ENCODE assay signal across 20 cellular contexts in genomic region chr17:78613423-78613822, GRCh38. TPM values are rescaled to one million over a fixed set of nuclear protein-coding genes. Genes with fewer than 3 reads are reported as not detected.
DNase-seq lines count a peak whose midpoint lies in the region; ATAC-seq, FAIRE-seq and TF ChIP-seq lines count a peak whose summit lies in the region.
"Had no signal": no experiment of that assay in that cellular context is flagged by ENCODE, and none has a peak within 500 bp of the region (broad histone marks: within the 10 kb centered on the region; RNA-seq: fewer than 3 reads in every experiment).

No MANE protein-coding gene starts in this region.

- no TSS peak for BruUV-seq in K562 (replicated peaks; lab: Mats Ljungman, UMichigan)

- TF ChIP-seq CTCF in SK-N-SH (IDR thresholded peaks at IDR 0.05) (no peak), K562 (IDR thresholded peaks at IDR 0.05 in 2 of 3, conservative IDR thresholded peaks at IDR 0.05 in 1 of 3; ENCODE audit: insufficient read depth in 2 of 3, low read depth in 1 of 3, low read length in 3 of 3) (no peak), GM10266 (IDR thresholded peaks at IDR 0.05; ENCODE audit: control insufficient read depth, insufficient read depth, low read depth, missing control alignments) (no peak), vagina (IDR thresholded peaks at IDR 0.05) (no peak)

- no peak for TF ChIP-seq POLR2A in K562 (conservative IDR thresholded peaks at IDR 0.05)
- TF ChIP-seq POLR2A in vagina (IDR thresholded peaks at IDR 0.05): no peak

- H3K4me1 ChIP-seq in SK-N-SH (ENCODE audit: control insufficient read depth in 1 of 2, insufficient read depth in 2 of 2, low read depth in 1 of 2, low read length in 1 of 2) (peaks cover 0 to 7% of the 10 kb centered on the region in 2 experiments; a peak in 1 of 4 replicates), K562 (replicated peaks in 1 of 2; ENCODE audit: control insufficient read depth in 2 of 2, insufficient read depth in 2 of 2, low read length in 2 of 2) (no peaks in the 10 kb centered on the region), vagina (no peaks in the 10 kb centered on the region)
- H3K4me1 ChIP-seq: BE2C had no signal

- DNase-seq in SK-N-SH (peak; percentile 4), NOMO-1 treated with DMSO at 0.1 percent for 48 hours (lab: John Stamatoyannopoulos, UW; ENCODE audit: unreplicated experiment) (peak; percentile 82), K562 (ENCODE audit: extremely low read depth in 1 of 4, low spot score in 3 of 4) (no peak), GM10266 (ENCODE audit: extremely low spot score) (no peak), vagina (ENCODE audit: extremely low spot score in 2 of 2) (no peak), RCC 7860 (ENCODE audit: low spot score) (no peak), hippocampal formation (lab: John Stamatoyannopoulos, UW) (no peak)
- DNase-seq: 8988T; BE2C; CD8-positive, alpha-beta T cell; DMS79 treated with DMSO at 0.1 percent for 48 hours; H9; KBM-7; NCI-H1105 treated with DMSO at 0.1 percent for 48 hours; NCI-H187; NCI-H226; NK-92 treated with Interleukin-12 subunit alpha and Interleukin-12 subunit beta, amount 100 ng/mL, for 24 hours had no signal

- H3K27me3 ChIP-seq in SK-N-SH (ENCODE audit: insufficient read depth): no peaks in the 10 kb centered on the region
- H3K27me3 ChIP-seq in K562 (ENCODE audit: control insufficient read depth in 2 of 2, insufficient read depth in 2 of 2, low read length in 2 of 2): peaks cover 41 to 86% of the 10 kb centered on the region in 2 experiments
- H3K27me3 ChIP-seq in vagina: no peaks in the 10 kb centered on the region
- H3K27me3 ChIP-seq: BE2C had no signal

- CTCF ChIA-PET in SK-N-SH (lab: Yijun Ruan, JAX): interaction anchor here (3.9 kb wide), 1 partner anchor 12 kb away, joined by 18 read pairs; no protein-coding TSS in a partner anchor
- CTCF ChIA-PET in K562 (lab: Yijun Ruan, JAX; ENCODE audit: low intra/inter-chr PET ratio): no interaction called here

- no peaks in the 10 kb centered on the region for H3K9me1 ChIP-seq in K562 (ENCODE audit: control insufficient read depth, insufficient read depth, low read length)

- in situ Hi-C loops in K562 (cut with MboI): no loop called here

- FAIRE-seq in K562 (lab: Jason Lieb, UNC) (no peak), RCC 7860 (lab: Jason Lieb, UNC) (no peak)
- FAIRE-seq: G401.6, GM12878 had no signal

- no peak overlapping the region for H3K9ac ChIP-seq in SK-N-SH
- H3K9ac ChIP-seq in K562 (ENCODE audit: insufficient read depth in 1 of 2, low read depth in 2 of 2, low read length in 2 of 2): no peak overlapping the region

- TF ChIP-seq RAD21 in SK-N-SH (IDR thresholded peaks at IDR 0.05; ENCODE audit: low read length) (no peak), K562 (CRISPR knock-in tag; conservative IDR thresholded peaks at IDR 0.05 in 1 of 2, IDR thresholded peaks at IDR 0.05 in 1 of 2) (no peak)

- 95% methylated on average over 10 of the region's 10 CpGs for WGBS in SK-N-SH (ENCODE audit: low lambda C conversion rate)
- WGBS in K562 (ENCODE audit: insufficient coverage, low coverage, missing lambda C conversion rate): 13% methylated on average over 10 of the region's 10 CpGs

- POLR2A ChIA-PET in SK-N-SH (lab: Yijun Ruan, JAX) (no interaction called here), K562 (lab: Yijun Ruan, JAX) (interaction anchor here (1.1 kb wide), 1 partner anchor 17 kb away, joined by 3 read pairs; no protein-coding TSS in a partner anchor)

- H3K79me2 ChIP-seq in SK-N-SH (ENCODE audit: insufficient read depth) (no peaks in the 10 kb centered on the region), K562 (ENCODE audit: control insufficient read depth, insufficient read depth, low read length) (no peaks in the 10 kb centered on the region)

- H3K4me2 ChIP-seq in SK-N-SH (no peak overlapping the region), K562 (ENCODE audit: insufficient read depth, low read length) (no peak overlapping the region)

- intact Hi-C loops in K562 (cut with micrococcal nuclease) (no loop called here), vagina (cut with DNase I) (no loop called here)

- H2AFZ ChIP-seq in SK-N-SH (ENCODE audit: low read depth): no peak overlapping the region
- no peak overlapping the region for H2AFZ ChIP-seq in K562 (ENCODE audit: low read depth, low read length)

- H3K27ac ChIP-seq in SK-N-SH (ENCODE audit: low read depth in 2 of 2, low read length in 1 of 2) (no peak overlapping the region), K562 (ENCODE audit: extremely low read depth, low read depth, low read length) (no peak overlapping the region), vagina (no peak overlapping the region)

- H4K20me1 ChIP-seq in SK-N-SH (ENCODE audit: insufficient read depth) (no peaks in the 10 kb centered on the region), K562 (replicated peaks; ENCODE audit: control insufficient read depth, insufficient read depth, low read length) (no peaks in the 10 kb centered on the region)

- H3K36me3 ChIP-seq in SK-N-SH (replicated peaks in 1 of 2; ENCODE audit: control insufficient read depth in 1 of 2, insufficient read depth in 2 of 2, low read length in 1 of 2) (no peaks in the 10 kb centered on the region), K562 (ENCODE audit: control insufficient read depth, insufficient read depth, low read length) (no peaks in the 10 kb centered on the region), vagina (no peaks in the 10 kb centered on the region)
- H3K36me3 ChIP-seq: BE2C had no signal

- H3K9me3 ChIP-seq in SK-N-SH (no peaks in the 10 kb centered on the region), K562 (replicated peaks; ENCODE audit: control insufficient read depth, insufficient read depth, low read depth, low read length) (no peaks in the 10 kb centered on the region), vagina (no peaks in the 10 kb centered on the region)
- H3K9me3 ChIP-seq: BE2C had no signal

- H3K4me3 ChIP-seq in SK-N-SH (ENCODE audit: low read depth in 2 of 2, low read length in 1 of 2) (no peak overlapping the region), K562 (no peak overlapping the region), vagina (no peak overlapping the region)
- H3K4me3 ChIP-seq: GM12878 had no signal

- no peaks in the 10 kb centered on the region for H3F3A ChIP-seq in SK-N-SH (replicated peaks; ENCODE audit: insufficient read depth)

- TF ChIP-seq EP300 in SK-N-SH (IDR thresholded peaks at IDR 0.05; ENCODE audit: borderline replicate concordance in 1 of 2, low read depth in 1 of 2, low read length in 1 of 2): no peak
- no peak for TF ChIP-seq EP300 in K562 (IDR thresholded peaks at IDR 0.05; ENCODE audit: low read length)

- no peaks in the 10 kb centered on the region for H3K9me2 ChIP-seq in SK-N-SH

- ATAC-seq in SK-N-SH treated with all-trans-retinoic acid at 6 μM for 48 hours (no peak), K562 (no peak)
- ATAC-seq: CD8-positive, alpha-beta T cell; GM12878 had no signal

TF ChIP-seq in SK-N-SH, 30 proteins besides CTCF, POLR2A, EP300 and RAD21:
- TF ChIP-seq POLR2AphosphoS5 (IDR thresholded peaks at IDR 0.05; ENCODE audit: low read depth, low read length) (no peak), TAF1 (IDR thresholded peaks at IDR 0.05; ENCODE audit: borderline replicate concordance, low read depth, low read length) (no peak), SMC3 (IDR thresholded peaks at IDR 0.05; ENCODE audit: low read depth, low read length) (no peak), TCF12 (IDR thresholded peaks at IDR 0.05) (no peak), EZH2phosphoT487 (IDR thresholded peaks at IDR 0.05; ENCODE audit: borderline replicate concordance, low read depth) (no peak)

TF ChIP-seq in SK-N-SH treated with all-trans-retinoic acid at 6 μM for 48 hours, 23 proteins besides CTCF, POLR2A, EP300 and RAD21 (continues in another document):
- TF ChIP-seq ISL1 (CRISPR knock-in tag; IDR thresholded peaks at IDR 0.05) (no peak), RARB (CRISPR knock-in tag; IDR thresholded peaks at IDR 0.05) (no peak), ZNF70 (CRISPR knock-in tag; IDR thresholded peaks at IDR 0.05) (no peak), ZNF8 (CRISPR knock-in tag; IDR thresholded peaks at IDR 0.05) (no peak), ZFP3 (CRISPR knock-in tag; IDR thresholded peaks at IDR 0.05) (no peak), ZNF565 (CRISPR knock-in tag; conservative IDR thresholded peaks at IDR 0.05; ENCODE audit: low read depth) (no peak)

TF ChIP-seq in K562, 482 proteins besides CTCF, POLR2A, EP300 and RAD21 (continues in another document):
- TF ChIP-seq ESRRB (CRISPR knock-in tag; IDR thresholded peaks at IDR 0.05; ENCODE audit: borderline replicate concordance) (no peak), ZNF75A (CRISPR knock-in tag; IDR thresholded peaks at IDR 0.05) (no peak), CEBPG (CRISPR knock-in tag; IDR thresholded peaks at IDR 0.05) (0 out of 2 replicates have a peak, but pooled peaks have one; percentile 7), CEBPG (tag; conservative IDR thresholded peaks at IDR 0.05 in 1 of 2, IDR thresholded peaks at IDR 0.05 in 1 of 2) (peak in 1 of 2 experiments; percentile 58; a peak in 2 of 4 replicates), BHLHE40 (IDR thresholded peaks at IDR 0.05; ENCODE audit: low read length) (peak; percentile 55)

RNA-seq across cellular contexts. Expression of gene DNAH17, which starts 36.2 kb away (rescaled TPM):
- polyA plus RNA-seq in SK-N-SH (2012; rRNA removed): not detected in 2 replicates
- under 0.01 TPM in 1 of 2 replicates, not detected in the other for polyA plus RNA-seq in SK-N-SH (2012; cell fraction: cytosol; rRNA removed)
- not detected in 2 replicates for polyA plus RNA-seq in SK-N-SH (2012; cell fraction: nucleus; rRNA removed)
- not detected in 2 replicates for total RNA-seq in K562 (2011; cell fraction: chromatin; rRNA removed; ENCODE audit: low replicate concordance)
- total RNA-seq in K562 (2011; cell fraction: nucleolus; rRNA removed): not detected in 2 replicates
- total RNA-seq in K562 (2011; cell fraction: nucleoplasm; rRNA removed): 0.15 TPM in 1 of 2 replicates, not detected in the other
- total RNA-seq in K562 (2014; rRNA removed): under 0.01 TPM in 1 of 2 replicates, not detected in the other
- not detected in 2 replicates for total RNA-seq in K562 (2014; rRNA removed; fragmentation: Illumina TruSeq; extraction: Trizol)
- not detected in 2 replicates for total RNA-seq in K562 (2015; rRNA removed; fragmentation: Illumina TruSeq; extraction: Trizol)
- total RNA-seq in K562 (2021): not detected in 2 replicates
- polyA plus RNA-seq in K562 (2011; rRNA removed): not detected in 2 replicates
- not detected in 2 replicates for polyA plus RNA-seq in K562 (2011; cell fraction: cytosol; rRNA removed)
- polyA plus RNA-seq in K562 (2011; cell fraction: nucleus; rRNA removed): 0.03 TPM in 1 of 2 replicates, not detected in the other
- 0.27 and 0.65 TPM in 2 replicates for polyA plus RNA-seq in K562 (2012)
- polyA plus RNA-seq in K562 (2014; fragmentation: Illumina TruSeq; extraction: Trizol): not detected in 2 replicates
- polyA plus RNA-seq in K562 (2014; fragmentation: Nextera tagmentation; extraction: Ambion mirVana): under 1 TPM; 0.04 to 0.06 TPM
- polyA plus RNA-seq in K562 (2014; rRNA removed): 0.01 TPM in 1 of 2 replicates, not detected in the other
- not detected in 2 replicates for polyA minus RNA-seq in K562 (2011; rRNA and poly(A)+ RNA removed)
- polyA minus RNA-seq in K562 (2011; cell fraction: cytosol; rRNA and poly(A)+ RNA removed): not detected in 2 replicates
- not detected in 2 replicates for polyA minus RNA-seq in K562 (2011; cell fraction: nucleus; rRNA and poly(A)+ RNA removed)
- 2.0 TPM for total RNA-seq in vagina

Comparison
In these comparisons a context has a peak if more than half of its experiments do, and no peak if none do; other contexts are left out.
1. DNase-seq: peak in SK-N-SH (single experiment) and NOMO-1 treated with DMSO at 0.1 percent for 48 hours (single experiment); none in K562 (0 of 4), GM10266 (single experiment), vagina (0 of 2), RCC 7860 (single experiment) and hippocampal formation (0 of 2).